ENCODE assay signal across 20 cellular contexts in the genomic region with DNA sequence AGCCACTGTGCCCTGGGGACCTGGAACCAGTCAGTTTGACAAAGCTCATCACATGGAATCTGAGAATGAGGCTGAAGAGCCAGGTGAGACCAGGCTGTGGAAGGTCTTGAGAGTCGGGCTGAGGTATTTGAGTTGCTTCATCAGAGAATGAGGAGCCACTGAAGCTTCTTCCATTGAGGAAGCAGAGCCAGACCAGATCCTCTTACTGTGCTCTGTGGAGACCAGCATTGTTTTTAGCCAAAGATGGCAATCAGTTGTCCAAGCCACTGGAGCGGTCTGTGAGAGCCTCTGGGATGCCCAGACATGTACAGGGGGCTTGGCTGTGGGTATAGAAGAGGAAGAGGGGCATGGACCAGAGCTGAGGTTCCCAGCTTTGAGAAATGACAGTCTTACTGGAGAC. TPM values are rescaled to one million over a fixed set of nuclear protein-coding genes. Genes with fewer than 3 reads are reported as not detected.
DNase-seq lines count a peak whose midpoint lies in the region; ATAC-seq, FAIRE-seq and TF ChIP-seq lines count a peak whose summit lies in the region.
"Had no signal": no experiment of that assay in that cellular context is flagged by ENCODE, and none has a peak within 500 bp of the region (broad histone marks: within the 10 kb centered on the region; RNA-seq: fewer than 3 reads in every experiment).

No MANE protein-coding gene starts in this region.

- H2AK5ac ChIP-seq in trophoblast cell (ENCODE audit: low read length), result no peak overlapping the region

- H3K79me2 ChIP-seq in HepG2 (ENCODE audit: insufficient read depth, low read length), result no peaks in the 10 kb centered on the region
- H3K79me2 ChIP-seq in trophoblast cell (ENCODE audit: control insufficient read depth, insufficient read depth, low read length, poor library complexity), result no peaks in the 10 kb centered on the region

- no peak overlapping the region for H3K23ac ChIP-seq in trophoblast cell (ENCODE audit: low read length)

- FAIRE-seq in HepG2 (lab: Jason Lieb, UNC) (no peak), kidney (lab: Jason Lieb, UNC) (no peak)
- FAIRE-seq: GM12891, GM18507, H54 had no signal

- TF ChIP-seq EP300 in HepG2 (IDR thresholded peaks at IDR 0.05; ENCODE audit: low read depth in 2 of 2, low read length in 2 of 2) (no peak), HepG2 (CRISPR knock-in tag; IDR thresholded peaks at IDR 0.05; ENCODE audit: borderline replicate concordance) (no peak), sigmoid colon (IDR thresholded peaks at IDR 0.05) (no peak)

- TF ChIP-seq POLR2A in HepG2 (IDR thresholded peaks at IDR 0.05; ENCODE audit: insufficient read depth in 1 of 2, low read depth in 2 of 2, low read length in 2 of 2) (no peak), right lobe of liver (IDR thresholded peaks at IDR 0.05) (no peak), sigmoid colon (IDR thresholded peaks at IDR 0.05) (no peak)

- no peak overlapping the region for H2AFZ ChIP-seq in HepG2 (ENCODE audit: low read length)
- H2AFZ ChIP-seq in trophoblast cell (ENCODE audit: insufficient read depth, low read length, poor library complexity), result no peak overlapping the region

- no peak overlapping the region for H2BK12ac ChIP-seq in trophoblast cell (ENCODE audit: low read length)

- H3K4me3 Mint-ChIP-seq in activated CD8-positive, alpha-beta T cell treated with anti-CD3 and anti-CD28 coated beads for 36 hours, result no peak overlapping the region
- H3K4me3 Mint-ChIP-seq: CD4-positive, alpha-beta memory T cell; HFFc6 had no signal

- H3K4ac ChIP-seq in trophoblast cell (ENCODE audit: low read depth, low read length), result no peak overlapping the region

- intact Hi-C loops in HepG2 (cut with micrococcal nuclease; ENCODE audit: unreplicated experiment) (no loop called here), right lobe of liver (cut with DNase I) (no loop called here), kidney (cut with DNase I) (no loop called here), sigmoid colon (cut with DNase I) (no loop called here)
- intact Hi-C loops in activated CD8-positive, alpha-beta T cell treated with anti-CD3 and anti-CD28 coated beads for 36 hours (cut with micrococcal nuclease), result no loop called here

- no peak for TF ChIP-seq RAD21 in HepG2 (CRISPR knock-in tag; IDR thresholded peaks at IDR 0.05)

- WGBS in HepG2 (ENCODE audit: low lambda C conversion rate), result 63% methylated on average over 2 of the region's 2 CpGs
- 100% methylated on average over 1 of the region's 2 CpGs for WGBS in right lobe of liver (ENCODE audit: insufficient coverage, low coverage, low lambda C conversion rate, missing lambda C conversion rate)
- no CpG with 5 or more reads among the region's 2 CpGs for WGBS in trophoblast cell (ENCODE audit: extremely low coverage, insufficient coverage, insufficient read length)
- WGBS in sigmoid colon, 2 donors, result 91 to 92% methylated on average over 2 of the region's 2 CpGs

- no peak overlapping the region for H3K27ac ChIP-seq in HepG2 (ENCODE audit: extremely low read length, insufficient read depth, low read length)
- no peak overlapping the region for H3K27ac ChIP-seq in right lobe of liver
- peak overlapping the region; percentile 3 to 50 for H3K27ac ChIP-seq in kidney (ENCODE audit: low read depth in 2 of 2, low read length in 2 of 2)
- H3K27ac ChIP-seq in trophoblast cell (ENCODE audit: low read depth, low read length), result no peak overlapping the region
- H3K27ac ChIP-seq in sigmoid colon, result no peak overlapping the region

- H3K9me3 ChIP-seq in HepG2 (ENCODE audit: low read length), result no peaks in the 10 kb centered on the region
- no peaks in the 10 kb centered on the region for H3K9me3 ChIP-seq in right lobe of liver
- no peaks in the 10 kb centered on the region for H3K9me3 ChIP-seq in kidney (ENCODE audit: control insufficient read depth in 1 of 2, low read length in 2 of 2)
- H3K9me3 ChIP-seq in trophoblast cell (ENCODE audit: insufficient read depth, low read depth, low read length), result no peaks in the 10 kb centered on the region
- no peaks in the 10 kb centered on the region for H3K9me3 ChIP-seq in sigmoid colon
- H3K9me3 ChIP-seq: HAP-1 had no signal

- TF ChIP-seq CTCF in HepG2 (CRISPR knock-in tag; IDR thresholded peaks at IDR 0.05) (no peak), right lobe of liver (IDR thresholded peaks at IDR 0.05) (no peak), kidney (IDR thresholded peaks at IDR 0.05; ENCODE audit: borderline replicate concordance, extremely low read depth, insufficient read depth) (no peak), sigmoid colon (IDR thresholded peaks at IDR 0.05) (no peak)
- TF ChIP-seq CTCF in activated CD8-positive, alpha-beta T cell treated with anti-CD3 and anti-CD28 coated beads for 36 hours (IDR thresholded peaks at IDR 0.05), result no peak

- H4K20me1 ChIP-seq in HepG2 (ENCODE audit: insufficient read depth, low read length), result no peaks in the 10 kb centered on the region

- in situ Hi-C loops in HepG2 (cut with HindIII; ENCODE audit: extremely low pct_ligation_motif_present, low pct_unique_long_range_greater_than_20kb), result no loop called here

- no peak overlapping the region for H4K91ac ChIP-seq in trophoblast cell (ENCODE audit: low read depth, low read length)

- H3K14ac ChIP-seq in trophoblast cell (ENCODE audit: low read length), result no peak overlapping the region

- ATAC-seq in HepG2, result no peak
- ATAC-seq in right lobe of liver, result no peak
- ATAC-seq in activated CD8-positive, alpha-beta T cell treated with anti-CD3 and anti-CD28 coated beads for 36 hours, result no peak

- no peak overlapping the region for H4K8ac ChIP-seq in trophoblast cell (ENCODE audit: low read depth, low read length)

- no peak overlapping the region for H3K4me3 ChIP-seq in HepG2 (replicated peaks in 1 of 3; ENCODE audit: insufficient read depth in 1 of 3, low read depth in 2 of 3, low read length in 3 of 3)
- H3K4me3 ChIP-seq in right lobe of liver, result no peak overlapping the region
- H3K4me3 ChIP-seq in kidney (ENCODE audit: low read length in 2 of 2), result no peak overlapping the region
- no peak overlapping the region for H3K4me3 ChIP-seq in trophoblast cell (ENCODE audit: low read depth, low read length)
- no peak overlapping the region for H3K4me3 ChIP-seq in sigmoid colon
- H3K4me3 ChIP-seq: HAP-1 had no signal

- H3K27ac Mint-ChIP-seq in activated CD8-positive, alpha-beta T cell treated with anti-CD3 and anti-CD28 coated beads for 36 hours, result no peak overlapping the region
- H3K27ac Mint-ChIP-seq: CD4-positive, alpha-beta memory T cell; HFFc6 had no signal

- no peak overlapping the region for H3K18ac ChIP-seq in trophoblast cell (ENCODE audit: low read length)

- H2BK5ac ChIP-seq in trophoblast cell (ENCODE audit: low read depth, low read length, poor library complexity), result no peak overlapping the region

- no peaks in the 10 kb centered on the region for H3K9me3 Mint-ChIP-seq in activated CD8-positive, alpha-beta T cell treated with anti-CD3 and anti-CD28 coated beads for 36 hours
- H3K9me3 Mint-ChIP-seq: HFFc6 had no signal

- H3K36me3 ChIP-seq in HepG2 (replicated peaks in 1 of 2; ENCODE audit: control insufficient read depth in 1 of 2, insufficient read depth in 2 of 2, low read length in 2 of 2) (no peaks in the 10 kb centered on the region), right lobe of liver (no peaks in the 10 kb centered on the region), kidney (ENCODE audit: control insufficient read depth in 1 of 2, insufficient read depth in 2 of 2, low read length in 2 of 2) (no peaks in the 10 kb centered on the region), trophoblast cell (ENCODE audit: control insufficient read depth in 1 of 2, insufficient read depth in 2 of 2, low read length in 2 of 2) (no peaks in the 10 kb centered on the region), sigmoid colon (no peaks in the 10 kb centered on the region)
- H3K36me3 ChIP-seq: HAP-1 had no signal

- H3K4me1 ChIP-seq in HepG2 (ENCODE audit: insufficient read depth, low read length) (peaks cover 95% of the 10 kb centered on the region), right lobe of liver (peaks cover 0 to 20% (median 7%) of the 10 kb centered on the region in 4 donors), kidney (ENCODE audit: control insufficient read depth in 1 of 2, insufficient read depth in 1 of 2, low read depth in 1 of 2, low read length in 2 of 2) (peaks cover 53 to 69% of the 10 kb centered on the region in 2 donors), trophoblast cell (ENCODE audit: control insufficient read depth in 1 of 2, insufficient read depth in 2 of 2, low read length in 2 of 2) (peaks cover 0 to 1% of the 10 kb centered on the region in 2 experiments), sigmoid colon (peaks cover 0 to 10% (median under 1%) of the 10 kb centered on the region in 4 donors)
- H3K4me1 ChIP-seq: HAP-1 had no signal

- BruUV-seq in HepG2 (replicated peaks; lab: Mats Ljungman, UMichigan), result no TSS peak

- no peaks in the 10 kb centered on the region for H3K36me3 Mint-ChIP-seq in activated CD8-positive, alpha-beta T cell treated with anti-CD3 and anti-CD28 coated beads for 36 hours (ENCODE audit: low read depth)
- H3K36me3 Mint-ChIP-seq: CD4-positive, alpha-beta memory T cell had no signal

- CTCF ChIA-PET in HepG2 (lab: Yijun Ruan, JAX; ENCODE audit: low intra/inter-chr PET ratio, low total read pairs), result no interaction called here
- CTCF ChIA-PET in activated CD8-positive, alpha-beta T cell treated with anti-CD3 and anti-CD28 coated beads for 36 hours (lab: Charles Lee), result interaction anchor here (0.8 to 2.6 kb wide), 4 partner anchors 11 to 156 kb away, joined by 3 to 8 read pairs (median 4); no protein-coding TSS in a partner anchor

- H3K4me2 ChIP-seq in HepG2 (ENCODE audit: low read depth, low read length), result peak overlapping the region; percentile 47
- H3K4me2 ChIP-seq in trophoblast cell (ENCODE audit: low read length), result no peak overlapping the region

- POLR2A ChIA-PET in HepG2 (lab: Yijun Ruan, JAX), result interaction anchor here (1.0 to 2.0 kb wide), 3 partner anchors 35 to 194 kb away, joined by 3 to 6 read pairs (median 3); partner anchors contain the start of gene SCAND1
- POLR2A ChIA-PET in activated CD8-positive, alpha-beta T cell treated with anti-CD3 and anti-CD28 coated beads for 36 hours (lab: Charles Lee), result interaction anchor here (0.6 kb wide), 1 partner anchor 662 kb away, joined by 4 read pairs; no protein-coding TSS in a partner anchor

- H3K79me1 ChIP-seq in trophoblast cell (ENCODE audit: low read length), result no peaks in the 10 kb centered on the region

- H3K9ac ChIP-seq in HepG2 (ENCODE audit: insufficient read depth, low read depth, low read length), result no peak overlapping the region
- H3K9ac ChIP-seq in kidney (ENCODE audit: low read length in 2 of 2), result peak overlapping the region in 1 of 2 donors; percentile 32
- H3K9ac ChIP-seq in trophoblast cell (ENCODE audit: low read length), result no peak overlapping the region

- peaks cover 17% of the 10 kb centered on the region for H3K27me3 Mint-ChIP-seq in activated CD8-positive, alpha-beta T cell treated with anti-CD3 and anti-CD28 coated beads for 36 hours

- DNase-seq in HepG2 (ENCODE audit: low spot score), result no peak
- DNase-seq in right lobe of liver, result no peak
- no peak for DNase-seq in kidney
- DNase-seq in trophoblast cell, result peak; percentile 12 to 48
- no peak for DNase-seq in RPMI8226
- no peak for DNase-seq in sigmoid colon
- no peak for DNase-seq in activated CD8-positive, alpha-beta T cell treated with anti-CD3 and anti-CD28 coated beads for 36 hours
- DNase-seq: C1 segment of cervical spinal cord; Calu3; CD4-positive, alpha-beta memory T cell; COR-L47; DMS53; DMS79 treated with DMSO at 0.1 percent for 48 hours; GF-D8; GOT3; HFFc6 had no signal

- H3K27me3 ChIP-seq in HepG2 (ENCODE audit: control insufficient read depth in 1 of 2, insufficient read depth in 2 of 2, low read length in 2 of 2) (no peaks in the 10 kb centered on the region), right lobe of liver (no peaks in the 10 kb centered on the region), trophoblast cell (ENCODE audit: insufficient read depth, low read length) (no peaks in the 10 kb centered on the region), sigmoid colon (no peaks in the 10 kb centered on the region)

- H4K12ac ChIP-seq in trophoblast cell (ENCODE audit: low read depth, low read length), result no peak overlapping the region

- no peaks in the 10 kb centered on the region for H3K4me1 Mint-ChIP-seq in activated CD8-positive, alpha-beta T cell treated with anti-CD3 and anti-CD28 coated beads for 36 hours (ENCODE audit: low read depth)
- H3K4me1 Mint-ChIP-seq: CD4-positive, alpha-beta memory T cell had no signal

- no peak overlapping the region for H2BK120ac ChIP-seq in trophoblast cell (ENCODE audit: insufficient read depth, low read length, poor library complexity)

RNA-seq across cellular contexts. Expression of gene EPB41L1, which starts 6.1 kb away (rescaled TPM):
- total RNA-seq in HepG2 (2016; rRNA removed; fragmentation: Illumina TruSeq; extraction: Trizol) (16.7 and 20.8 TPM in 2 replicates), right lobe of liver (10 to 100 TPM in 1 of 6 experiments, 1 to 10 TPM in 5; 3.1 to 13.2 (median 5.3) TPM), kidney (230 TPM), sigmoid colon (10 to 100 TPM; 19.3 to 61.8 (median 21.0) TPM)
- total RNA-seq in HepG2 (2016; cell fraction: cytosol; rRNA removed; fragmentation: Illumina TruSeq; extraction: Trizol; ENCODE audit: low read depth), result 17.4 and 17.7 TPM in 2 replicates
- 14.4 and 18.0 TPM in 2 replicates for total RNA-seq in HepG2 (2016; cell fraction: insoluble cytoplasmic fraction; rRNA removed; fragmentation: Illumina TruSeq; extraction: Trizol)
- 56.5 and 60.6 TPM in 2 replicates for total RNA-seq in HepG2 (2016; cell fraction: membrane; rRNA removed; fragmentation: Illumina TruSeq; extraction: Trizol)
- 12.9 and 17.3 TPM in 2 replicates for total RNA-seq in HepG2 (2016; cell fraction: nucleus; rRNA removed; fragmentation: Illumina TruSeq; extraction: Trizol)
- polyA plus RNA-seq in HepG2 (2011; rRNA removed) (39.0 and 53.0 TPM in 2 replicates), kidney (ENCODE audit: insufficient read depth, low read depth, low replicate concordance) (53.2 TPM), sigmoid colon (10 to 100 TPM; 14.1 to 17.6 (median 16.8) TPM)
- polyA plus RNA-seq in HepG2 (2011; cell fraction: cytosol; rRNA removed), result 32.6 and 36.6 TPM in 2 replicates
- 28.0 and 46.3 TPM in 2 replicates for polyA plus RNA-seq in HepG2 (2011; cell fraction: nucleus; rRNA removed)
- polyA plus RNA-seq in HepG2 (2012), result 66.5 and 66.8 TPM in 2 replicates
- polyA plus RNA-seq in HepG2 (2016; cell fraction: cytosol; fragmentation: Illumina TruSeq; extraction: Trizol; ENCODE audit: low read depth), result 51.2 and 58.4 TPM in 2 replicates
- polyA plus RNA-seq in HepG2 (2016; cell fraction: insoluble cytoplasmic fraction; fragmentation: Illumina TruSeq; extraction: Trizol; ENCODE audit: low read depth), result 34.8 and 53.2 TPM in 2 replicates
- polyA plus RNA-seq in HepG2 (2016; cell fraction: membrane; fragmentation: Illumina TruSeq; extraction: Trizol; ENCODE audit: low read depth), result 96.9 and 114 TPM in 2 replicates
- polyA plus RNA-seq in HepG2 (2016; cell fraction: nucleus; fragmentation: Illumina TruSeq; extraction: Trizol; ENCODE audit: insufficient read depth, low read depth), result 24.4 and 28.5 TPM in 2 replicates
- polyA minus RNA-seq in HepG2 (2011; rRNA and poly(A)+ RNA removed; ENCODE audit: low replicate concordance), result 15.0 and 50.3 TPM in 2 replicates
- polyA minus RNA-seq in HepG2 (2011; cell fraction: cytosol; rRNA and poly(A)+ RNA removed), result 28.8 and 48.7 TPM in 2 replicates
- polyA minus RNA-seq in HepG2 (2011; cell fraction: nucleus; rRNA and poly(A)+ RNA removed), result 20.4 and 20.9 TPM in 2 replicates
- 13.2 and 13.5 TPM in 2 replicates for polyA plus RNA-seq in trophoblast cell (2013)
- total RNA-seq in activated CD8-positive, alpha-beta T cell treated with anti-CD3 and anti-CD28 coated beads for 36 hours, result 1 to 10 TPM; 1.0 to 2.2 TPM
- polyA plus RNA-seq: CD4-positive, alpha-beta memory T cell had no signal

Comparison
In these comparisons a context has a peak if more than half of its experiments do, and no peak if none do; other contexts are left out.
1. DNase-seq: peak in trophoblast cell (2 of 2); none in HepG2 (single experiment), right lobe of liver (0 of 3), kidney (single experiment), RPMI8226 (single experiment), sigmoid colon (single experiment) and activated CD8-positive, alpha-beta T cell treated with anti-CD3 and anti-CD28 coated beads for 36 hours (single experiment).
2. H3K27ac ChIP-seq: peak in kidney (2 of 2); none in HepG2 (single experiment), right lobe of liver (0 of 3), trophoblast cell (single experiment) and sigmoid colon (0 of 4).